In the genomic region with DNA sequence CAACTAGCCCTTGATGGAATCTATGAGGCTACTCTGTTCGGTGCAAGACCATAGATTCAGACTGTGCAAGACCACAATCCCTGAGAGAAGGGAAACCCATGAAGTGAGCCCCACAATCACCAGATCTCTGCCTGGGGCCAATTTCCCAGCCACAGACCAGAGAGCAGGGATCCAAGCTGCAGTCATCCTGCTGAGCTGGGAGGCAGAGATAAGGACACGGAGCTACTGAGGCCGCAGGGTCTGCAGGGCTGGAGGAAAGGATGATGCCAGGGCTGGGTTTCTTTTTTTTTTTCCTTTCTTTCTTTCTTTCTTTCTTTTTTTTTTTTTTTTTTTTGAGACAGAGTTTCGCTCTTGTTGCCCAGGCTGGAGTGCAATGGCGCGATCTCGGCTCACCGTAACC, we compare ENCODE assay signal across 26 cellular contexts.
"Had no signal": no experiment of that assay in that cellular context is flagged by ENCODE, and none has a peak within 500 bp of the region (broad histone marks: within the 10 kb centered on the region; RNA-seq: fewer than 3 reads in every experiment).

No MANE protein-coding gene starts in this region.

- H3K27me3 ChIP-seq: ascending aorta, body of pancreas had no signal

- H3K9ac ChIP-seq: KMS-11 had no signal

- H3K27ac Mint-ChIP-seq: activated CD8-positive, alpha-beta T cell treated with anti-CD3 and anti-CD28 coated beads, Interleukin-2, amount 10 ng/mL, durations not matched to agents 7 days and 5 days; activated naive CD4-positive, alpha-beta T cell treated with anti-CD3 and anti-CD28 coated beads, Interleukin-2, amount 50 U/mL, for 72 hours; activated naive CD8-positive, alpha-beta T cell treated with anti-CD3 and anti-CD28 coated beads, Interleukin-2, amount 50 U/mL, for 24 hours; activated T-cell treated with anti-CD3 and anti-CD28 coated beads, Interleukin-2, amount 50 U/mL, for 24 hours; activated T-helper 1 cell treated with anti-CD3 and anti-CD28 coated beads, Interleukin-12 subunit alpha, Interleukin-12 subunit beta, Interleukin-2, Interleukin-4 antibody, amounts not matched to agents 30 ng/mL and 10 ng/mL and 1 ng/mL, durations not matched to agents 14 hours and 24 hours and 36 hours had no signal

- H3K27ac ChIP-seq: ascending aorta, body of pancreas, KMS-11, SK-N-MC had no signal

- DNase-seq: activated CD4-positive, alpha-beta T cell treated with anti-CD3 and anti-CD28 coated beads for 48 hours; activated CD4-positive, alpha-beta T cell treated with anti-CD3 and anti-CD28 coated beads, Interleukin-2, amount 50 U/mL, for 4 hours; activated CD8-positive, alpha-beta T cell treated with anti-CD3 and anti-CD28 coated beads, Interleukin-2, amount 10 ng/mL, durations not matched to agents 7 days and 5 days; activated effector memory CD4-positive, alpha-beta T cell treated with anti-CD3 and anti-CD28 coated beads, Interleukin-2, amount 50 U/mL, for 16 hours; activated naive CD4-positive, alpha-beta T cell treated with Interleukin-2 at 50 U/mL for 16 hours; activated naive CD8-positive, alpha-beta T cell treated with anti-CD3 and anti-CD28 coated beads, Interleukin-2, amount 50 U/mL, for 24 hours; activated T-cell treated with anti-CD3 and anti-CD28 coated beads, Interleukin-2, amount 50 U/mL, for 24 hours; amniotic stem cell; central memory CD4-positive, alpha-beta T cell; MV-4-11; NCI-H1092 treated with DMSO at 0.1 percent for 48 hours; NCI-H1417 treated with DMSO at 0.1 percent for 48 hours; NCI-H1694; NCI-H2029 treated with DMSO at 0.1 percent for 48 hours; NCI-H510A treated with DMSO at 0.1 percent for 48 hours; NK-92 treated with Interleukin-12 subunit alpha and Interleukin-12 subunit beta, amount 100 ng/mL, for 24 hours; SW 1271 had no signal

- H3K4me1 ChIP-seq: ascending aorta had no signal

- H3K4me2 ChIP-seq: KMS-11 had no signal

- H3K4me3 Mint-ChIP-seq: activated CD8-positive, alpha-beta T cell treated with anti-CD3 and anti-CD28 coated beads, Interleukin-2, amount 10 ng/mL, durations not matched to agents 7 days and 5 days; activated naive CD8-positive, alpha-beta T cell treated with anti-CD3 and anti-CD28 coated beads, Interleukin-2, amount 50 U/mL, for 24 hours; activated T-cell treated with anti-CD3 and anti-CD28 coated beads, Interleukin-2, amount 50 U/mL, for 24 hours; activated T-helper 1 cell treated with anti-CD3 and anti-CD28 coated beads, Interleukin-12 subunit alpha, Interleukin-12 subunit beta, Interleukin-2, Interleukin-4 antibody, amounts not matched to agents 30 ng/mL and 10 ng/mL and 1 ng/mL, durations not matched to agents 14 hours and 24 hours and 36 hours; IgD-negative memory B cell had no signal

- H3K4me3 ChIP-seq: ascending aorta, body of pancreas, SK-N-MC had no signal

- H3K9me3 ChIP-seq: ascending aorta, body of pancreas had no signal

- ATAC-seq: activated CD4-positive, CD25-positive, alpha-beta regulatory T cell treated with anti-CD3 and anti-CD28 coated beads, Interleukin-2, amount 50 U/mL, for 24 hours; activated CD8-positive, alpha-beta T cell treated with anti-CD3 and anti-CD28 coated beads, Interleukin-2, amount 10 ng/mL, durations not matched to agents 7 days and 5 days; activated naive CD4-positive, alpha-beta T cell treated with anti-CD3 and anti-CD28 coated beads, Interleukin-2, amount 50 U/mL, for 72 hours; activated naive CD8-positive, alpha-beta T cell treated with anti-CD3 and anti-CD28 coated beads, Interleukin-2, amount 50 U/mL, for 24 hours; body of pancreas; PC-3 had no signal

- H3K9me3 Mint-ChIP-seq: activated naive CD4-positive, alpha-beta T cell treated with anti-CD3 and anti-CD28 coated beads, Interleukin-2, amount 50 U/mL, for 72 hours; activated naive CD8-positive, alpha-beta T cell treated with anti-CD3 and anti-CD28 coated beads, Interleukin-2, amount 50 U/mL, for 24 hours; activated T-cell treated with anti-CD3 and anti-CD28 coated beads, Interleukin-2, amount 50 U/mL, for 24 hours; activated T-helper 1 cell treated with anti-CD3 and anti-CD28 coated beads, Interleukin-12 subunit alpha, Interleukin-12 subunit beta, Interleukin-2, Interleukin-4 antibody, amounts not matched to agents 30 ng/mL and 10 ng/mL and 1 ng/mL, durations not matched to agents 14 hours and 24 hours and 36 hours; IgD-negative memory B cell had no signal

- H3K36me3 ChIP-seq: ascending aorta had no signal

- H3K36me3 Mint-ChIP-seq: activated naive CD4-positive, alpha-beta T cell treated with anti-CD3 and anti-CD28 coated beads, Interleukin-2, amount 50 U/mL, for 72 hours; IgD-negative memory B cell had no signal
